In genomic region chr2:163182764-163183354, GRCh38 we compare ENCODE assay signal across 8 cellular contexts.
DNase-seq lines count a peak whose midpoint lies in the region; ATAC-seq, FAIRE-seq and TF ChIP-seq lines count a peak whose summit lies in the region.

No MANE protein-coding gene starts in this region.

- no peak for TF ChIP-seq RAD21 in HepG2 (CRISPR knock-in tag; IDR thresholded peaks at IDR 0.05)

- no peaks in the 10 kb centered on the region for H3K79me2 ChIP-seq in HepG2 (ENCODE audit: insufficient read depth, low read length)

- no peak overlapping the region for H3K4me3 ChIP-seq in left ventricle myocardium inferior
- no peak overlapping the region for H3K4me3 ChIP-seq in HepG2 (replicated peaks in 1 of 3; ENCODE audit: insufficient read depth in 1 of 3, low read depth in 2 of 3, low read length in 3 of 3)
- no peak overlapping the region for H3K4me3 ChIP-seq in uterus

- H4K20me1 ChIP-seq in HepG2 (ENCODE audit: insufficient read depth, low read length) = no peaks in the 10 kb centered on the region

- H3K27ac Mint-ChIP-seq in activated T-helper 17 cell treated with anti-CD3 and anti-CD28 coated beads, Interleukin-2, amount 50 U/mL, for 72 hours = no peak overlapping the region

- ATAC-seq in left ventricle myocardium superior (no peak), HG03469 (IDR thresholded peaks at IDR 0.05; ENCODE audit: unreplicated experiment) (peak; percentile 61), HepG2 (no peak), Right ventricle myocardium inferior (no peak)
- no peak for ATAC-seq in activated T-helper 17 cell treated with anti-CD3 and anti-CD28 coated beads, Interleukin-2, amount 50 U/mL, for 72 hours (replicated peaks)

- intact Hi-C loops in left ventricle myocardium inferior (cut with micrococcal nuclease) = no loop called here
- intact Hi-C loops in left ventricle myocardium superior (cut with micrococcal nuclease) = loop anchor here (5.0 kb wide), 1 partner anchor 1294 kb away; no protein-coding TSS in a partner anchor
- intact Hi-C loops in HepG2 (cut with micrococcal nuclease; ENCODE audit: unreplicated experiment) = loop anchor here (1.0 to 2.0 kb wide), 2 partner anchors 1296 to 1312 kb away; no protein-coding TSS in a partner anchor
- intact Hi-C loops in uterus (cut with DNase I; ENCODE audit: low total_unique reads) = no loop called here
- intact Hi-C loops in Right ventricle myocardium inferior (cut with DNase I) = loop anchor here (5.0 kb wide), 1 partner anchor 1294 kb away; no protein-coding TSS in a partner anchor

- peak; percentile 87 for FAIRE-seq in TTC549 (lab: Jason Lieb, UNC)
- peak; percentile 84 for FAIRE-seq in HepG2 (lab: Jason Lieb, UNC)

- no peaks in the 10 kb centered on the region for H3K4me1 Mint-ChIP-seq in activated T-helper 17 cell treated with anti-CD3 and anti-CD28 coated beads, Interleukin-2, amount 50 U/mL, for 72 hours

- CTCF ChIA-PET in HepG2 (lab: Yijun Ruan, JAX; ENCODE audit: low intra/inter-chr PET ratio, low total read pairs) = interaction anchor here (0.8 to 1.2 kb wide), 2 partner anchors 1248 to 1296 kb away, joined by 3 read pairs; no protein-coding TSS in a partner anchor

- BruUV-seq in HepG2 (replicated peaks; lab: Mats Ljungman, UMichigan) = no TSS peak

- POLR2A ChIA-PET in HepG2 (lab: Yijun Ruan, JAX) = no interaction called here

- no peak overlapping the region for H3K9ac ChIP-seq in HepG2 (ENCODE audit: insufficient read depth, low read depth, low read length)

- H3K4me1 ChIP-seq in left ventricle myocardium inferior (no peaks in the 10 kb centered on the region), HepG2 (ENCODE audit: insufficient read depth, low read length) (no peaks in the 10 kb centered on the region), uterus (no peaks in the 10 kb centered on the region)

- no peaks in the 10 kb centered on the region for H3K9me3 ChIP-seq in left ventricle myocardium inferior (replicated peaks)
- no peaks in the 10 kb centered on the region for H3K9me3 ChIP-seq in HepG2 (ENCODE audit: low read length)
- no peaks in the 10 kb centered on the region for H3K9me3 ChIP-seq in uterus

- no peaks in the 10 kb centered on the region for H3K36me3 Mint-ChIP-seq in activated T-helper 17 cell treated with anti-CD3 and anti-CD28 coated beads, Interleukin-2, amount 50 U/mL, for 72 hours (ENCODE audit: low read depth)

- 3% methylated on average over 2 of the region's 2 CpGs for WGBS in HepG2 (ENCODE audit: low lambda C conversion rate)

- H3K4me2 ChIP-seq in HepG2 (ENCODE audit: low read depth, low read length) = no peak overlapping the region

- TF ChIP-seq POLR2A in HepG2 (IDR thresholded peaks at IDR 0.05; ENCODE audit: insufficient read depth in 1 of 2, low read depth in 2 of 2, low read length in 2 of 2) = no peak
- no peak for TF ChIP-seq POLR2A in uterus (IDR thresholded peaks at IDR 0.05)

- DNase-seq in left ventricle myocardium inferior (no peak), left ventricle myocardium superior (no peak), HepG2 (ENCODE audit: low spot score) (no peak), uterus (no peak), Right ventricle myocardium inferior (ENCODE audit: missing footprints) (no peak)

- H3K27ac ChIP-seq in left ventricle myocardium inferior (replicated peaks) = no peak overlapping the region
- H3K27ac ChIP-seq in HepG2 (ENCODE audit: extremely low read length, insufficient read depth, low read length) = no peak overlapping the region
- H3K27ac ChIP-seq in uterus = no peak overlapping the region

- no peak overlapping the region for H3K4me3 Mint-ChIP-seq in activated T-helper 17 cell treated with anti-CD3 and anti-CD28 coated beads, Interleukin-2, amount 50 U/mL, for 72 hours

- H3K36me3 ChIP-seq in left ventricle myocardium inferior (no peaks in the 10 kb centered on the region), HepG2 (replicated peaks in 1 of 2; ENCODE audit: control insufficient read depth in 1 of 2, insufficient read depth in 2 of 2, low read length in 2 of 2) (no peaks in the 10 kb centered on the region), uterus (no peaks in the 10 kb centered on the region)

- TF ChIP-seq EP300 in HepG2 (IDR thresholded peaks at IDR 0.05; ENCODE audit: low read depth in 2 of 2, low read length in 2 of 2) = no peak
- TF ChIP-seq EP300 in HepG2 (CRISPR knock-in tag; IDR thresholded peaks at IDR 0.05; ENCODE audit: borderline replicate concordance) = no peak

- H3K27me3 ChIP-seq in left ventricle myocardium inferior (ENCODE audit: low read depth) (peaks cover 7% of the 10 kb centered on the region), HepG2 (ENCODE audit: control insufficient read depth in 1 of 2, insufficient read depth in 2 of 2, low read length in 2 of 2) (no peaks in the 10 kb centered on the region), uterus (no peaks in the 10 kb centered on the region)

- H3K9me3 Mint-ChIP-seq in activated T-helper 17 cell treated with anti-CD3 and anti-CD28 coated beads, Interleukin-2, amount 50 U/mL, for 72 hours = no peaks in the 10 kb centered on the region

- H3K27me3 Mint-ChIP-seq in activated T-helper 17 cell treated with anti-CD3 and anti-CD28 coated beads, Interleukin-2, amount 50 U/mL, for 72 hours = no peaks in the 10 kb centered on the region

- in situ Hi-C loops in HepG2 (cut with HindIII; ENCODE audit: extremely low pct_ligation_motif_present, low pct_unique_long_range_greater_than_20kb) = loop anchor here (10.0 kb wide), 1 partner anchor 1312 kb away; no protein-coding TSS in a partner anchor

- no peak overlapping the region for H2AFZ ChIP-seq in HepG2 (ENCODE audit: low read length)

- TF ChIP-seq CTCF in left ventricle myocardium inferior (IDR thresholded peaks at IDR 0.05; ENCODE audit: borderline replicate concordance) = peak; percentile 70
- peak; percentile 56 for TF ChIP-seq CTCF in HepG2 (CRISPR knock-in tag; IDR thresholded peaks at IDR 0.05)
- peak in 1 of 4 experiments; percentile 17 for TF ChIP-seq CTCF in uterus (IDR thresholded peaks at IDR 0.05)

TF ChIP-seq in HepG2, 621 proteins besides CTCF, POLR2A, EP300 and RAD21:
- TF ChIP-seq STAG1 (CRISPR knock-in tag; IDR thresholded peaks at IDR 0.05) (peak; percentile 55), ZNF709 (CRISPR knock-in tag; IDR thresholded peaks at IDR 0.05) (no peak), SMC3 (IDR thresholded peaks at IDR 0.05; ENCODE audit: low read length) (peak; percentile 52)

Comparison
In these comparisons a context has a peak if more than half of its experiments do, and no peak if none do; other contexts are left out.
1. intact Hi-C loops: an anchor here in left ventricle myocardium superior (5.0 kb wide), HepG2 (1.0 to 2.0 kb wide) and Right ventricle myocardium inferior (5.0 kb wide); none called in left ventricle myocardium inferior and uterus.